In the genomic region with DNA sequence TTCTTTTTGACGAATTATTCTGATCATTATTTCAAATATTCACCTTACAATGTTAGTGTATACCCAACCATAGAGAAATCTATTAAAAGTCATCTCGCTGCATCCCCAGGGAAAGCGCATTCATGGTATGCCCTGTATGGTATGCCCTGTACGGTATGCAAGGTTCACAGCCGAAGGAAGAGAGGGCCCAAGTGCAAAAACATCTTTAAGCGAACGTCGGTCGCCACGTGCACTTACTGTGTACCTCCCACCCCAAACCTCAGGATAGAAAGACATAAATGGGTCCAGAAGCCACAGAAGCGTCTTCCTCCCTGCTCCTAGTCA, we compare ENCODE assay signal across 12 cellular contexts. TPM values are rescaled to one million over a fixed set of nuclear protein-coding genes. Genes with fewer than 3 reads are reported as not detected.
DNase-seq lines count a peak whose midpoint lies in the region; ATAC-seq and TF ChIP-seq lines count a peak whose summit lies in the region.
"Had no signal": no experiment of that assay in that cellular context is flagged by ENCODE, and none has a peak within 500 bp of the region (broad histone marks: within the 10 kb centered on the region; RNA-seq: fewer than 3 reads in every experiment).

No MANE protein-coding gene starts in this region.

- no peaks in the 10 kb centered on the region for H3K36me3 Mint-ChIP-seq in activated CD8-positive, alpha-beta memory T cell treated with anti-CD3 and anti-CD28 coated beads, Interleukin-2, amount 10 ng/mL, durations not matched to agents 7 days and 5 days
- H3K36me3 Mint-ChIP-seq: CD8-positive, alpha-beta T cell had no signal

- H3K4me1 Mint-ChIP-seq in activated CD8-positive, alpha-beta memory T cell treated with anti-CD3 and anti-CD28 coated beads, Interleukin-2, amount 10 ng/mL, durations not matched to agents 7 days and 5 days, result peaks cover 4% of the 10 kb centered on the region

- peaks cover 71% of the 10 kb centered on the region for H3K27me3 ChIP-seq in adipocyte (replicated peaks; ENCODE audit: control insufficient read depth, insufficient read depth, low read length)
- peaks cover 88% of the 10 kb centered on the region for H3K27me3 ChIP-seq in iPS-18a (ENCODE audit: control insufficient read depth, insufficient read depth, low read length)
- H3K27me3 ChIP-seq in psoas muscle (ENCODE audit: insufficient read depth in 3 of 3, low read length in 2 of 3), result peaks cover 0 to 64% (median 37%) of the 10 kb centered on the region in 3 donors

- intact Hi-C loops in psoas muscle (cut with DNase I), result no loop called here

- CTCF ChIA-PET in activated CD8-positive, alpha-beta memory T cell treated with anti-CD3 and anti-CD28 coated beads, Interleukin-2, amount 10 ng/mL, durations not matched to agents 7 days and 5 days (lab: Charles Lee), result no interaction called here

- H3K36me3 ChIP-seq in ES-I3 (ENCODE audit: insufficient read depth, low read length) (no peaks in the 10 kb centered on the region), adipocyte (ENCODE audit: control insufficient read depth, insufficient read depth, low read length, severe bottlenecking) (no peaks in the 10 kb centered on the region), iPS-18a (ENCODE audit: control insufficient read depth, low read depth, low read length) (no peaks in the 10 kb centered on the region), psoas muscle (ENCODE audit: insufficient read depth in 1 of 2, low read depth in 1 of 2) (no peaks in the 10 kb centered on the region)

- no peak for TF ChIP-seq CTCF in psoas muscle (IDR thresholded peaks at IDR 0.05)

- 35 to 47% (median 36%) methylated on average over 11 of the region's 11 CpGs for WGBS in psoas muscle, 3 donors

- peaks cover 62% of the 10 kb centered on the region for H3K27me3 Mint-ChIP-seq in activated CD8-positive, alpha-beta memory T cell treated with anti-CD3 and anti-CD28 coated beads, Interleukin-2, amount 10 ng/mL, durations not matched to agents 7 days and 5 days

- H3K27ac Mint-ChIP-seq in activated CD8-positive, alpha-beta memory T cell treated with anti-CD3 and anti-CD28 coated beads, Interleukin-2, amount 10 ng/mL, durations not matched to agents 7 days and 5 days, result no peak overlapping the region
- H3K27ac Mint-ChIP-seq: CD8-positive, alpha-beta T cell had no signal

- H3K9me3 ChIP-seq in ES-I3 (ENCODE audit: control insufficient read depth, insufficient read depth, low read length) (no peaks in the 10 kb centered on the region; the same call in 1 of the 2 replicates), adipocyte (ENCODE audit: control insufficient read depth, low read length) (peaks cover 15% of the 10 kb centered on the region), iPS-18a (ENCODE audit: control insufficient read depth, low read depth, low read length) (no peaks in the 10 kb centered on the region), psoas muscle (no peaks in the 10 kb centered on the region)

- H3K4me1 ChIP-seq in ES-I3 (ENCODE audit: insufficient read depth, low read length), result peaks cover 21% of the 10 kb centered on the region; the same call in 1 of the 2 replicates
- H3K4me1 ChIP-seq in adipocyte (ENCODE audit: control insufficient read depth, insufficient read depth, low read length), result peaks cover 9% of the 10 kb centered on the region
- peaks cover 23% of the 10 kb centered on the region for H3K4me1 ChIP-seq in iPS-18a (ENCODE audit: control insufficient read depth, low read depth, low read length)
- H3K4me1 ChIP-seq in psoas muscle, result peaks cover 3% of the 10 kb centered on the region

- DNase-seq in adipocyte (ENCODE audit: low read depth) (no peak), psoas muscle (no peak), cerebellum (ENCODE audit: low spot score) (no peak), KG1 (lab: John Stamatoyannopoulos, UW) (no peak)
- no peak for DNase-seq in activated CD8-positive, alpha-beta memory T cell treated with anti-CD3 and anti-CD28 coated beads, Interleukin-2, amount 10 ng/mL, durations not matched to agents 7 days and 5 days
- DNase-seq: CD8-positive, alpha-beta T cell; naive thymus-derived CD8-positive, alpha-beta T cell; NCI-H2081 had no signal

- peaks cover 4% of the 10 kb centered on the region for H3K9me3 Mint-ChIP-seq in activated CD8-positive, alpha-beta memory T cell treated with anti-CD3 and anti-CD28 coated beads, Interleukin-2, amount 10 ng/mL, durations not matched to agents 7 days and 5 days (ENCODE audit: low read depth)

- ATAC-seq in psoas muscle (peak in 1 of 4 donors; percentile 17), HG02884 (IDR thresholded peaks at IDR 0.05; ENCODE audit: unreplicated experiment) (no peak)
- ATAC-seq in activated CD8-positive, alpha-beta memory T cell treated with anti-CD3 and anti-CD28 coated beads, Interleukin-2, amount 10 ng/mL, durations not matched to agents 7 days and 5 days, result no peak
- ATAC-seq: CD8-positive, alpha-beta T cell; naive thymus-derived CD8-positive, alpha-beta T cell had no signal

- H3K4me3 Mint-ChIP-seq in activated CD8-positive, alpha-beta memory T cell treated with anti-CD3 and anti-CD28 coated beads, Interleukin-2, amount 10 ng/mL, durations not matched to agents 7 days and 5 days, result no peak overlapping the region
- H3K4me3 Mint-ChIP-seq: CD8-positive, alpha-beta T cell had no signal

- H3K4me3 ChIP-seq in adipocyte (ENCODE audit: low read length), result peak overlapping the region; percentile 73
- H3K4me3 ChIP-seq in iPS-18a (ENCODE audit: low read length), result peak overlapping the region; percentile 44
- H3K4me3 ChIP-seq in psoas muscle, result peak overlapping the region; percentile 55

- no peak overlapping the region for H3K27ac ChIP-seq in iPS-18a (ENCODE audit: low read length)
- H3K27ac ChIP-seq in psoas muscle, result no peak overlapping the region

- H3K9ac ChIP-seq in ES-I3 (ENCODE audit: low read depth, low read length) (peak overlapping the region; percentile 47; the same call in 1 of the 2 replicates), adipocyte (ENCODE audit: low read length) (no peak overlapping the region), iPS-18a (ENCODE audit: low read length) (no peak overlapping the region)

RNA-seq across cellular contexts. Expression of gene HLX, which starts 14.4 kb away (rescaled TPM):
- total RNA-seq in psoas muscle (10 to 100 TPM in 1 of 4 donors, 1 to 10 TPM in 3; 4.1 to 11.6 (median 7.3) TPM), cerebellum (1.00 TPM)
- 1 to 10 TPM; 3.2 to 4.3 (median 4.1) TPM for polyA plus RNA-seq in psoas muscle
- under 1 TPM in 1 of 2 experiments, not detected in 1; 0.77 TPM for total RNA-seq in activated CD8-positive, alpha-beta memory T cell treated with anti-CD3 and anti-CD28 coated beads, Interleukin-2, amount 10 ng/mL, durations not matched to agents 7 days and 5 days
- total RNA-seq: CD8-positive, alpha-beta T cell; HT-29 had no signal
- polyA plus RNA-seq: naive thymus-derived CD8-positive, alpha-beta T cell had no signal
